27 cellular contexts compared by ENCODE assay signal in genomic region chr4:34824515-34824914, GRCh38.
DNase-seq lines count a peak whose midpoint lies in the region; ATAC-seq and TF ChIP-seq lines count a peak whose summit lies in the region.
"Had no signal": no experiment of that assay in that cellular context is flagged by ENCODE, and none has a peak within 500 bp of the region (broad histone marks: within the 10 kb centered on the region; RNA-seq: fewer than 3 reads in every experiment).

No MANE protein-coding gene starts in this region.

- no peak overlapping the region for H3K4me2 ChIP-seq in PC-3 (ENCODE audit: low read length)
- H3K4me2 ChIP-seq: A549; BLaER1; BLaER1 treated with 17β-estradiol and CSF1 and Interleukin-3, amounts not matched to agents 10 nM and 100 nM had no signal

- peaks cover 4% of the 10 kb centered on the region; the same call in 1 of the 2 replicates for H3K4me1 ChIP-seq in PC-3 (ENCODE audit: insufficient read depth, low read length)
- no peaks in the 10 kb centered on the region for H3K4me1 ChIP-seq in prostate gland (replicated peaks)
- H3K4me1 ChIP-seq: A549; BE2C; BLaER1; BLaER1 treated with 17β-estradiol and CSF1 and Interleukin-3, amounts not matched to agents 10 nM and 100 nM; Caco-2 had no signal

- no peak for TF ChIP-seq POLR2A in prostate gland (IDR thresholded peaks at IDR 0.05)

- no peak overlapping the region for H3K4me3 ChIP-seq in PC-3 (ENCODE audit: low read length)
- H3K4me3 ChIP-seq in prostate gland: no peak overlapping the region
- H3K4me3 ChIP-seq: A549; BLaER1; BLaER1 treated with 17β-estradiol and CSF1 and Interleukin-3, amounts not matched to agents 10 nM and 100 nM had no signal

- no TSS peak for BruUV-seq in PC-3 (replicated peaks; lab: Mats Ljungman, UMichigan)

- H3K79me2 ChIP-seq in PC-3 (ENCODE audit: low read length): no peaks in the 10 kb centered on the region

- H3K9me3 ChIP-seq in PC-3 (ENCODE audit: low read length): no peaks in the 10 kb centered on the region
- H3K9me3 ChIP-seq in prostate gland: no peaks in the 10 kb centered on the region
- H3K9me3 ChIP-seq: A549, BE2C, BLaER1, Caco-2 had no signal

- peak; percentile 39 for DNase-seq in PC-3
- DNase-seq in prostate gland (ENCODE audit: low spot score): no peak
- DNase-seq: 8988T; ACHN; AML-193; BE2C; C1 segment of cervical spinal cord; Caco-2; Calu3; CD4-positive, alpha-beta memory T cell; CD4-positive, alpha-beta T cell; CD4-positive, CD25-positive, alpha-beta regulatory T cell; CD8-positive, alpha-beta memory T cell; CD8-positive, alpha-beta T cell; COR-L47; DMS 273 treated with DMSO at 0.1 percent for 48 hours; DMS153; DMS53; DMS79; DMS79 treated with DMSO at 0.1 percent for 48 hours; DND-41; EL had no signal

- H3K36me3 ChIP-seq in PC-3 (ENCODE audit: low read depth, low read length): no peaks in the 10 kb centered on the region
- no peaks in the 10 kb centered on the region for H3K36me3 ChIP-seq in prostate gland
- H3K36me3 ChIP-seq: BE2C; BLaER1; BLaER1 treated with 17β-estradiol and CSF1 and Interleukin-3, amounts not matched to agents 10 nM and 100 nM had no signal

- peak overlapping the region; percentile 8; the same call in 1 of the 2 replicates for H3K27ac ChIP-seq in PC-3 (ENCODE audit: low read length)
- H3K27ac ChIP-seq in prostate gland: no peak overlapping the region
- H3K27ac ChIP-seq: 22Rv1; A549; BLaER1; BLaER1 treated with 17β-estradiol and CSF1 and Interleukin-3, amounts not matched to agents 10 nM and 100 nM; C4-2B had no signal

- intact Hi-C loops in PC-3 (cut with micrococcal nuclease) (no loop called here), prostate gland (cut with DNase I) (no loop called here)

- no peaks in the 10 kb centered on the region for H3K9me2 ChIP-seq in PC-3 (replicated peaks; ENCODE audit: low read length)

- no peaks in the 10 kb centered on the region for H3F3A ChIP-seq in PC-3 (ENCODE audit: low read length, unreplicated experiment)

- POLR2A ChIA-PET in PC-3 (lab: Charles Lee; ENCODE audit: unreplicated experiment): no interaction called here

- no peak overlapping the region for H2AFZ ChIP-seq in PC-3 (ENCODE audit: low read length)

- H3K27me3 ChIP-seq in PC-3 (ENCODE audit: low read length) (no peaks in the 10 kb centered on the region), prostate gland (replicated peaks; ENCODE audit: insufficient read depth) (no peaks in the 10 kb centered on the region)
- H3K27me3 ChIP-seq: BE2C; BLaER1; BLaER1 treated with 17β-estradiol and CSF1 and Interleukin-3, amounts not matched to agents 10 nM and 100 nM had no signal

- CTCF ChIA-PET in PC-3 (lab: Charles Lee): interaction anchor here (1.0 kb wide), 1 partner anchor 54 kb away, joined by 3 read pairs; no protein-coding TSS in a partner anchor

- TF ChIP-seq CTCF in PC-3 (conservative IDR thresholded peaks at IDR 0.05; ENCODE audit: low read depth, low read length): no peak
- no peak for TF ChIP-seq CTCF in prostate gland (IDR thresholded peaks at IDR 0.05)

- peak; percentile 90 for ATAC-seq in PC-3
- ATAC-seq: A549; CD8-positive, alpha-beta T cell had no signal

- H3K9ac ChIP-seq in PC-3 (ENCODE audit: low read length): no peak overlapping the region
- H3K9ac ChIP-seq: BLaER1; BLaER1 treated with 17β-estradiol and CSF1 and Interleukin-3, amounts not matched to agents 10 nM and 100 nM had no signal

- no peaks in the 10 kb centered on the region for H4K20me1 ChIP-seq in PC-3 (ENCODE audit: low read length)
- H4K20me1 ChIP-seq: BLaER1; BLaER1 treated with 17β-estradiol and CSF1 and Interleukin-3, amounts not matched to agents 10 nM and 100 nM had no signal
